8 cellular contexts compared by ENCODE assay signal in genomic region chr18:58321986-58322385, GRCh38.
DNase-seq lines count a peak whose midpoint lies in the region; ATAC-seq, FAIRE-seq and TF ChIP-seq lines count a peak whose summit lies in the region.

No MANE protein-coding gene starts in this region.

- no peak overlapping the region for H4K91ac ChIP-seq in H9 (ENCODE audit: insufficient read length, low read depth, low read length)

- no peak overlapping the region for H2BK5ac ChIP-seq in H9 (ENCODE audit: insufficient read length, low read length)

- H3K27me3 ChIP-seq in H9 (ENCODE audit: insufficient read depth, low read length) (no peaks in the 10 kb centered on the region), breast epithelium (no peaks in the 10 kb centered on the region)

- H2BK15ac ChIP-seq in H9 (ENCODE audit: low read depth, low read length) = no peak overlapping the region

- no peak overlapping the region for H3K23ac ChIP-seq in H9 (ENCODE audit: insufficient read length, low read depth, low read length)

- no peak overlapping the region for H2AFZ ChIP-seq in H9 (ENCODE audit: low read length)

- H3K27me3 Mint-ChIP-seq in H9 (ENCODE audit: low read depth) = no peaks in the 10 kb centered on the region

- no CpG with 5 or more reads among the region's 6 CpGs for WGBS in H9 (ENCODE audit: extremely low coverage, insufficient read length, low lambda C conversion rate)

- H3K4ac ChIP-seq in H9 (ENCODE audit: low read depth, low read length) = no peak overlapping the region

- TF ChIP-seq CTCF in H9 (conservative IDR thresholded peaks at IDR 0.05) = peak; percentile 66
- peak in 2 of 3 donors; percentile 32 to 77 for TF ChIP-seq CTCF in breast epithelium (IDR thresholded peaks at IDR 0.05)
- peak; percentile 55 for TF ChIP-seq CTCF in kidney (IDR thresholded peaks at IDR 0.05; ENCODE audit: borderline replicate concordance, extremely low read depth, insufficient read depth)

- H3K79me2 ChIP-seq in H9 (ENCODE audit: insufficient read depth, low read length) = no peaks in the 10 kb centered on the region

- H3K27ac ChIP-seq in H9 (ENCODE audit: insufficient read length, low read depth, low read length) (no peak overlapping the region), breast epithelium (peak overlapping the region in 1 of 2 donors; percentile 69), kidney (ENCODE audit: low read depth in 2 of 2, low read length in 2 of 2) (no peak overlapping the region)

- no peak overlapping the region for H4K5ac ChIP-seq in H9 (ENCODE audit: insufficient read length, low read depth, low read length)

- H4K20me1 ChIP-seq in H9 (ENCODE audit: control insufficient read depth, insufficient read depth, insufficient read length) = no peaks in the 10 kb centered on the region

- DNase-seq in DMS79 treated with DMSO at 0.1 percent for 48 hours (lab: John Stamatoyannopoulos, UW) = peak; percentile 78
- DNase-seq in H9 = no peak
- DNase-seq in NCI-H1694 treated with DMSO at 0.1 percent for 48 hours (lab: John Stamatoyannopoulos, UW) = peak; percentile 75
- peak; percentile 21 for DNase-seq in T-helper 22 cell (ENCODE audit: low read depth)
- DNase-seq in breast epithelium (ENCODE audit: low spot score in 2 of 2) = peak in 1 of 2 donors; percentile 77
- no peak for DNase-seq in kidney
- peak; percentile 16 to 49 for DNase-seq in stimulated activated CD4-positive, alpha-beta T cell treated with anti-CD3 and anti-CD28 coated beads, Interleukin-4, amount 100 ng/mL, for 4 hours

- peaks cover 0 to 24% (median 8%) of the 10 kb centered on the region in 3 experiments; a peak in 5 of 7 replicates for H3K36me3 Mint-ChIP-seq in H9 (ENCODE audit: insufficient read depth in 1 of 3, low read depth in 3 of 3)

- H3K4me1 ChIP-seq in H9 (ENCODE audit: insufficient read depth, low read length) (no peaks in the 10 kb centered on the region), breast epithelium (no peaks in the 10 kb centered on the region), kidney (ENCODE audit: control insufficient read depth in 1 of 2, insufficient read depth in 1 of 2, low read depth in 1 of 2, low read length in 2 of 2) (peaks cover 0 to 6% of the 10 kb centered on the region in 2 donors)

- no peak overlapping the region for H3T11ph ChIP-seq in H9 (ENCODE audit: low read length)

- no peak overlapping the region for H2BK12ac ChIP-seq in H9 (ENCODE audit: insufficient read length, low read depth, low read length)

- no peak overlapping the region for H3K4me3 Mint-ChIP-seq in H9

- H3K9me3 ChIP-seq in H9 (ENCODE audit: control insufficient read depth, low read depth, low read length) = no peaks in the 10 kb centered on the region
- H3K9me3 ChIP-seq in breast epithelium = no peaks in the 10 kb centered on the region
- H3K9me3 ChIP-seq in kidney (ENCODE audit: control insufficient read depth in 1 of 2, low read length in 2 of 2) = no peaks in the 10 kb centered on the region

- H2BK120ac ChIP-seq in H9 (ENCODE audit: low read depth, low read length, poor library complexity, severe bottlenecking) = no peak overlapping the region

- H3K36me3 ChIP-seq in breast epithelium (no peaks in the 10 kb centered on the region), kidney (ENCODE audit: control insufficient read depth in 1 of 2, insufficient read depth in 2 of 2, low read length in 2 of 2) (peaks cover 14 to 26% of the 10 kb centered on the region in 2 donors)

- peaks cover 6% of the 10 kb centered on the region for H3K79me1 ChIP-seq in H9 (ENCODE audit: insufficient read depth, low read depth, low read length, poor library complexity, severe bottlenecking)

- H3K9ac ChIP-seq in H9 (ENCODE audit: extremely low read depth, insufficient read length, low read length) (no peak overlapping the region), kidney (ENCODE audit: low read length in 2 of 2) (no peak overlapping the region)

- H3K14ac ChIP-seq in H9 (ENCODE audit: insufficient read depth, low read length) = no peak overlapping the region

- no peak for TF ChIP-seq POLR2A in breast epithelium (IDR thresholded peaks at IDR 0.05)

- H3K56ac ChIP-seq in H9 (ENCODE audit: insufficient read length, low read depth, low read length) = no peak overlapping the region

- H4K8ac ChIP-seq in H9 (replicated peaks; ENCODE audit: insufficient read length, low read depth, low read length) = no peak overlapping the region

- no peaks in the 10 kb centered on the region for H3K9me3 Mint-ChIP-seq in H9

- no peak for ATAC-seq in HG03139 (IDR thresholded peaks at IDR 0.05; ENCODE audit: unreplicated experiment)

- H3K4me3 ChIP-seq in breast epithelium = no peak overlapping the region
- no peak overlapping the region for H3K4me3 ChIP-seq in kidney (ENCODE audit: low read length in 2 of 2)

- H2AK5ac ChIP-seq in H9 (ENCODE audit: insufficient read length, low read length) = no peak overlapping the region

- H3K27ac Mint-ChIP-seq in H9 = no peak overlapping the region; a peak in 1 of 7 replicates

- intact Hi-C loops in breast epithelium (cut with DNase I; ENCODE audit: low total_unique reads) = no loop called here
- intact Hi-C loops in kidney (cut with DNase I) = no loop called here

- H3K4me1 Mint-ChIP-seq in H9 = peaks cover 4 to 7% of the 10 kb centered on the region in 2 experiments

- H3K4me2 ChIP-seq in H9 (ENCODE audit: insufficient read depth, insufficient read length, low read length) = no peak overlapping the region

- peak; percentile 82 for FAIRE-seq in kidney (lab: Jason Lieb, UNC)

- no peak overlapping the region for H3K18ac ChIP-seq in H9 (ENCODE audit: insufficient read length, low read depth, low read length)

- H2BK20ac ChIP-seq in H9 (ENCODE audit: low read depth, low read length, poor library complexity, severe bottlenecking) = no peak overlapping the region

- no peaks in the 10 kb centered on the region for H3K23me2 ChIP-seq in H9 (ENCODE audit: insufficient read length, low read depth, low read length, poor library complexity, severe bottlenecking)

Comparison
In these comparisons a context has a peak if more than half of its experiments do, and no peak if none do; other contexts are left out.
1. DNase-seq: peak in DMS79 treated with DMSO at 0.1 percent for 48 hours (single experiment), NCI-H1694 treated with DMSO at 0.1 percent for 48 hours (single experiment), T-helper 22 cell (single experiment) and stimulated activated CD4-positive, alpha-beta T cell treated with anti-CD3 and anti-CD28 coated beads, Interleukin-4, amount 100 ng/mL, for 4 hours (2 of 2); none in H9 (single experiment) and kidney (single experiment).
2. Peak in every context shown above with its lines, with median percentiles within 50 percentile points of each other: CTCF ChIP-seq.